32 cellular contexts compared by ENCODE assay signal in genomic region chr20:33311011-33311410, GRCh38. TPM values are rescaled to one million over a fixed set of nuclear protein-coding genes. Genes with fewer than 3 reads are reported as not detected.
"Had no signal": no experiment of that assay in that cellular context is flagged by ENCODE, and none has a peak within 500 bp of the region (broad histone marks: within the 10 kb centered on the region; RNA-seq: fewer than 3 reads in every experiment).

No MANE protein-coding gene starts in this region.

- H3K27ac Mint-ChIP-seq: progenitor cell of endocrine pancreas; stimulated activated memory B cell treated with anti-CD40 and anti-IgM and Interleukin-4, amounts not matched to agents 10 μg/mL and 1 μg/mL and 100 μg/mL, for 72 hours; type B pancreatic cell had no signal

- DNase-seq: naive thymus-derived CD4-positive, alpha-beta T cell; nephron progenitor cell; nucleus accumbens; ovary; psoas muscle; right cardiac atrium; spleen; stimulated activated CD4-positive, alpha-beta T cell treated with anti-CD3 and anti-CD28 coated beads, Interleukin-12 subunit alpha, Interleukin-12 subunit beta, amount 100 ng/mL, for 4 hours; stimulated activated CD4-positive, alpha-beta T cell treated with anti-CD3 and anti-CD28 coated beads, Interleukin-1b, Interleukin-23, amount 100 ng/mL, for 48 hours; stimulated activated CD4-positive, alpha-beta T cell treated with anti-CD3 and anti-CD28 coated beads, Interleukin-4, amount 100 ng/mL, for 1 hour; stimulated activated CD4-positive, alpha-beta T cell treated with anti-CD3 and anti-CD28 coated beads, Interleukin-4, amount 100 ng/mL, for 4 hours; stimulated activated CD8-positive, alpha-beta memory T cell treated with anti-CD3 and anti-CD28 coated beads, Interleukin-4, amount 100 ng/mL, for 48 hours; stimulated activated naive CD4-positive, alpha-beta T cell; stimulated activated naive CD8-positive, alpha-beta T cell treated with anti-CD3 and anti-CD28 coated beads, Interleukin-15, amount 100 ng/mL, for 72 hours; stimulated activated naive CD8-positive, alpha-beta T cell treated with anti-CD3 and anti-CD28 coated beads, Interleukin-15, Interleukin-2, amounts not matched to agents 100 U/mL and 50 U/mL, for 24 hours; tibial artery; transverse colon; upper lobe of right lung; uterus had no signal

- H3K4me2 ChIP-seq: smooth muscle cell had no signal

- H3K27me3 Mint-ChIP-seq: stimulated activated naive CD8-positive, alpha-beta T cell treated with anti-CD3 and anti-CD28 coated beads, Interleukin-15, amount 100 ng/mL, for 72 hours; type B pancreatic cell had no signal

- H3K4me1 ChIP-seq: parathyroid adenoma, psoas muscle, suprapubic skin, testis, tibial artery, transverse colon, upper lobe of right lung, uterus had no signal

- H3K9me3 Mint-ChIP-seq: nephron progenitor cell; stimulated activated naive CD8-positive, alpha-beta T cell treated with anti-CD3 and anti-CD28 coated beads, Interleukin-15, amount 100 ng/mL, for 72 hours had no signal

- H3K36me3 Mint-ChIP-seq: naive thymus-derived CD4-positive, alpha-beta T cell; stimulated activated memory B cell treated with anti-CD40 and anti-IgM and Interleukin-4, amounts not matched to agents 10 μg/mL and 1 μg/mL and 100 μg/mL, for 72 hours; type B pancreatic cell had no signal

- H3K79me2 ChIP-seq: parathyroid adenoma had no signal

- H3K4me3 ChIP-seq: ovary, psoas muscle, skin epidermis, smooth muscle cell, spleen, suprapubic skin, testis, tibial artery, transverse colon, upper lobe of right lung, uterus had no signal

- H3K27me3 ChIP-seq: neutrophil, ovary, suprapubic skin, testis, transverse colon, upper lobe of right lung, uterus had no signal

- H3K4me3 Mint-ChIP-seq: naive thymus-derived CD4-positive, alpha-beta T cell; nephron progenitor cell; stimulated activated memory B cell treated with anti-CD40 and anti-IgM and Interleukin-4, amounts not matched to agents 10 μg/mL and 1 μg/mL and 100 μg/mL, for 72 hours; stimulated activated naive CD8-positive, alpha-beta T cell treated with anti-CD3 and anti-CD28 coated beads, Interleukin-15, amount 100 ng/mL, for 72 hours; type B pancreatic cell had no signal

- H3K4me1 Mint-ChIP-seq: stimulated activated memory B cell treated with anti-CD40 and anti-IgM and Interleukin-4, amounts not matched to agents 10 μg/mL and 1 μg/mL and 100 μg/mL, for 72 hours; stimulated activated naive CD8-positive, alpha-beta T cell treated with anti-CD3 and anti-CD28 coated beads, Interleukin-15, amount 100 ng/mL, for 72 hours had no signal

- H3K9ac ChIP-seq: parathyroid adenoma had no signal

- H3K9me3 ChIP-seq: neutrophil, ovary, psoas muscle, spleen, suprapubic skin, testis, tibial artery, transverse colon, upper lobe of right lung, uterus had no signal

- H2AFZ ChIP-seq: parathyroid adenoma had no signal

- ATAC-seq: naive thymus-derived CD4-positive, alpha-beta T cell; psoas muscle; sciatic nerve; stimulated activated memory B cell treated with anti-CD40 and anti-IgM and Interleukin-4, amounts not matched to agents 10 μg/mL and 1 μg/mL and 100 μg/mL, for 72 hours; stimulated activated naive CD8-positive, alpha-beta T cell treated with anti-CD3 and anti-CD28 coated beads, Interleukin-15, amount 100 ng/mL, for 72 hours; stimulated activated naive CD8-positive, alpha-beta T cell treated with anti-CD3 and anti-CD28 coated beads, Interleukin-15, Interleukin-2, amounts not matched to agents 100 U/mL and 50 U/mL, for 24 hours; upper lobe of right lung had no signal

- H3K36me3 ChIP-seq: neutrophil, ovary, spleen, suprapubic skin, tibial artery, transverse colon, upper lobe of right lung, uterus had no signal

- H3K27ac ChIP-seq: ovary, parathyroid adenoma, psoas muscle, spleen, suprapubic skin, testis, tibial artery, transverse colon, upper lobe of right lung, uterus had no signal

RNA-seq across cellular contexts. Expression of gene BPIFB1, which starts 28.0 kb away (rescaled TPM):
- total RNA-seq: naive thymus-derived CD4-positive, alpha-beta T cell; omental fat pad; progenitor cell of endocrine pancreas; psoas muscle; renal cortical epithelial cell; right cardiac atrium; smooth muscle cell; spleen; suprapubic skin; transverse colon; urinary bladder had no signal
- polyA plus RNA-seq: naive thymus-derived CD4-positive, alpha-beta T cell; ovary; right cardiac atrium; smooth muscle cell; urinary bladder had no signal
